Comparison of ENCODE assay signal across 19 cellular contexts in genomic region chr19:18473706-18474087, GRCh38. TPM values are rescaled to one million over a fixed set of nuclear protein-coding genes. Genes with fewer than 3 reads are reported as not detected.
DNase-seq lines count a peak whose midpoint lies in the region; ATAC-seq and TF ChIP-seq lines count a peak whose summit lies in the region.
"Had no signal": no experiment of that assay in that cellular context is flagged by ENCODE, and none has a peak within 500 bp of the region (broad histone marks: within the 10 kb centered on the region; RNA-seq: fewer than 3 reads in every experiment).

No MANE protein-coding gene starts in this region.

- CTCF ChIA-PET in CD4-positive, alpha-beta memory T cell (lab: Charles Lee; ENCODE audit: partially characterized antibody) = interaction anchor here (1.0 to 5.3 kb wide), 7 partner anchors 10 to 116 kb away, joined by 3 to 46 read pairs (median 6); partner anchors contain the start of genes ELL and REX1BD

- H3K4me3 Mint-ChIP-seq in CD4-positive, alpha-beta memory T cell = no peak overlapping the region
- peak overlapping the region; percentile 86 to 88 for H3K4me3 Mint-ChIP-seq in effector memory CD8-positive, alpha-beta T cell
- no peak overlapping the region for H3K4me3 Mint-ChIP-seq in osteocyte (ENCODE audit: unreplicated experiment)
- H3K4me3 Mint-ChIP-seq: activated naive CD8-positive, alpha-beta T cell had no signal

- intact Hi-C loops in CD4-positive, alpha-beta memory T cell (cut with micrococcal nuclease) = no loop called here

- no peak for ATAC-seq in RWPE2 (ENCODE audit: low read depth)
- no peak for ATAC-seq in effector memory CD8-positive, alpha-beta T cell (replicated peaks)
- ATAC-seq: left ventricle myocardium superior had no signal

- no peak for TF ChIP-seq CTCF in RWPE2 (IDR thresholded peaks at IDR 0.05; ENCODE audit: poor library complexity, severe bottlenecking)
- no peak for TF ChIP-seq CTCF in osteocyte (IDR thresholded peaks at IDR 0.05)
- TF ChIP-seq CTCF in coronary artery (IDR thresholded peaks at IDR 0.05) = no peak

- DNase-seq in CD4-positive, alpha-beta memory T cell = no peak
- peak; percentile 54 for DNase-seq in RWPE2 (ENCODE audit: low spot score)
- DNase-seq in effector memory CD8-positive, alpha-beta T cell = no peak
- no peak for DNase-seq in osteocyte (ENCODE audit: extremely low spot score, unreplicated experiment)
- DNase-seq in coronary artery (ENCODE audit: low spot score) = no peak
- no peak for DNase-seq in COLO668 (lab: John Stamatoyannopoulos, UW; ENCODE audit: unreplicated experiment)
- DNase-seq in SHP77 treated with DMSO at 0.1 percent for 48 hours (lab: John Stamatoyannopoulos, UW) = no peak
- no peak for DNase-seq in NCI-H526 (lab: John Stamatoyannopoulos, UW)
- DNase-seq: activated CD4-positive, alpha-beta T cell treated with anti-CD3 and anti-CD28 coated beads, Interleukin-2, amount 50 U/mL, for 48 hours; Calu3; left ventricle myocardium superior; NCI-H69; nucleus accumbens; stimulated activated CD4-positive, alpha-beta T cell treated with anti-CD3 and anti-CD28 coated beads, Interleukin-15, amount 100 ng/mL, for 24 hours; T-helper 1 cell; trophoblast cell had no signal

- H3K36me3 ChIP-seq in CD4-positive, alpha-beta memory T cell (ENCODE audit: insufficient read depth, low read length) = peaks cover 6% of the 10 kb centered on the region
- H3K36me3 ChIP-seq in RWPE2 (ENCODE audit: low read depth) = peaks cover 20% of the 10 kb centered on the region

- peaks cover 38 to 85% (median 68%) of the 10 kb centered on the region in 4 donors for H3K4me1 Mint-ChIP-seq in CD4-positive, alpha-beta memory T cell
- peaks cover 66 to 71% of the 10 kb centered on the region in 2 donors for H3K4me1 Mint-ChIP-seq in effector memory CD8-positive, alpha-beta T cell (ENCODE audit: low read depth in 2 of 2)
- peaks cover 31% of the 10 kb centered on the region for H3K4me1 Mint-ChIP-seq in osteocyte (ENCODE audit: unreplicated experiment)

- peaks cover 76% of the 10 kb centered on the region for H3K4me1 ChIP-seq in CD4-positive, alpha-beta memory T cell (ENCODE audit: insufficient read depth, low read length)
- H3K4me1 ChIP-seq in RWPE2 (ENCODE audit: insufficient read depth, poor library complexity, severe bottlenecking) = peaks cover 13% of the 10 kb centered on the region

- no peaks in the 10 kb centered on the region for H3K9me3 Mint-ChIP-seq in CD4-positive, alpha-beta memory T cell
- H3K9me3 Mint-ChIP-seq in effector memory CD8-positive, alpha-beta T cell = no peaks in the 10 kb centered on the region
- no peaks in the 10 kb centered on the region for H3K9me3 Mint-ChIP-seq in osteocyte (ENCODE audit: unreplicated experiment)

- H3K27ac Mint-ChIP-seq in CD4-positive, alpha-beta memory T cell = peak overlapping the region; percentile 42 to 99 (median 95)
- peak overlapping the region; percentile 98 to 99 for H3K27ac Mint-ChIP-seq in effector memory CD8-positive, alpha-beta T cell
- peak overlapping the region; percentile 44 for H3K27ac Mint-ChIP-seq in osteocyte (ENCODE audit: unreplicated experiment)
- H3K27ac Mint-ChIP-seq: activated naive CD8-positive, alpha-beta T cell had no signal

- H3K36me3 Mint-ChIP-seq in CD4-positive, alpha-beta memory T cell = peaks cover 4 to 23% of the 10 kb centered on the region in 2 donors
- H3K36me3 Mint-ChIP-seq in effector memory CD8-positive, alpha-beta T cell (ENCODE audit: insufficient read depth) = peaks cover 90% of the 10 kb centered on the region
- no peaks in the 10 kb centered on the region for H3K36me3 Mint-ChIP-seq in osteocyte (ENCODE audit: unreplicated experiment)
- H3K36me3 Mint-ChIP-seq: activated naive CD8-positive, alpha-beta T cell had no signal

- H3K4me3 ChIP-seq in CD4-positive, alpha-beta memory T cell (ENCODE audit: low read length in 2 of 2) = no peak overlapping the region
- no peak overlapping the region for H3K4me3 ChIP-seq in RWPE2 (ENCODE audit: severe bottlenecking)
- H3K4me3 ChIP-seq in coronary artery = no peak overlapping the region
- H3K4me3 ChIP-seq: right atrium auricular region had no signal

- H3K27me3 Mint-ChIP-seq in CD4-positive, alpha-beta memory T cell = no peaks in the 10 kb centered on the region
- H3K27me3 Mint-ChIP-seq in effector memory CD8-positive, alpha-beta T cell = no peaks in the 10 kb centered on the region
- no peaks in the 10 kb centered on the region for H3K27me3 Mint-ChIP-seq in osteocyte (ENCODE audit: unreplicated experiment)
- H3K27me3 Mint-ChIP-seq: activated naive CD8-positive, alpha-beta T cell had no signal

- H3K9me3 ChIP-seq in CD4-positive, alpha-beta memory T cell (ENCODE audit: control insufficient read depth in 1 of 2, low read length in 2 of 2) = no peaks in the 10 kb centered on the region
- no peaks in the 10 kb centered on the region for H3K9me3 ChIP-seq in RWPE2 (ENCODE audit: severe bottlenecking)
- H3K9me3 ChIP-seq: right atrium auricular region had no signal

- H3K27ac ChIP-seq in CD4-positive, alpha-beta memory T cell (ENCODE audit: low read depth, low read length) = peak overlapping the region; percentile 68
- H3K27ac ChIP-seq in RWPE2 (ENCODE audit: poor library complexity, severe bottlenecking) = no peak overlapping the region
- H3K27ac ChIP-seq in coronary artery = peak overlapping the region in 1 of 2 donors; percentile 55
- H3K27ac ChIP-seq: VCaP had no signal

- POLR2A ChIA-PET in CD4-positive, alpha-beta memory T cell (lab: Charles Lee; ENCODE audit: partially characterized antibody) = interaction anchor here (1.2 to 4.9 kb wide), 6 partner anchors 23 to 115 kb away, joined by 4 to 42 read pairs (median 20); partner anchors contain the start of genes ELL, KXD1 and REX1BD

- no peaks in the 10 kb centered on the region for H3K27me3 ChIP-seq in CD4-positive, alpha-beta memory T cell (ENCODE audit: insufficient read depth, low read length)
- no peaks in the 10 kb centered on the region for H3K27me3 ChIP-seq in RWPE2 (ENCODE audit: insufficient read depth, poor library complexity, severe bottlenecking)
- H3K27me3 ChIP-seq: right atrium auricular region had no signal

RNA-seq across cellular contexts. Expression of gene ISYNA1, which starts 35.8 kb away (rescaled TPM):
- total RNA-seq in CD4-positive, alpha-beta memory T cell = 10 to 100 TPM; 37.1 to 43.2 TPM
- 10 to 100 TPM; 27.5 to 36.3 TPM for polyA plus RNA-seq in CD4-positive, alpha-beta memory T cell
- 159 and 178 TPM in 2 replicates for total RNA-seq in osteocyte

RNA-seq across cellular contexts. Expression of gene ELL, which starts 48.2 kb away (rescaled TPM):
- 10 to 100 TPM; 34.9 to 35.9 TPM for total RNA-seq in CD4-positive, alpha-beta memory T cell
- 10 to 100 TPM in 1 of 2 donors, 1 to 10 TPM in 1; 6.5 to 16.7 TPM for polyA plus RNA-seq in CD4-positive, alpha-beta memory T cell
- total RNA-seq in osteocyte = 17.6 and 18.3 TPM in 2 replicates

RNA-seq across cellular contexts. Expression of gene SSBP4, which starts 54.5 kb away (rescaled TPM):
- 10 to 100 TPM; 71.3 to 73.4 TPM for total RNA-seq in CD4-positive, alpha-beta memory T cell
- polyA plus RNA-seq in CD4-positive, alpha-beta memory T cell = 100 to 1,000 TPM in 1 of 2 donors, 10 to 100 TPM in 1; 81.5 to 108 TPM
- 82.9 and 102 TPM in 2 replicates for total RNA-seq in osteocyte

Comparison
In these comparisons a context has a peak if more than half of its experiments do, and no peak if none do; other contexts are left out.
1. H3K27ac Mint-ChIP-seq: peak in every context shown above with its lines; median percentile 98 in effector memory CD8-positive, alpha-beta T cell; 95 in CD4-positive, alpha-beta memory T cell; 44 in osteocyte.
2. H3K4me3 Mint-ChIP-seq: peak in effector memory CD8-positive, alpha-beta T cell (2 of 2); none in CD4-positive, alpha-beta memory T cell (0 of 8) and osteocyte (single experiment).